ENCODE assay signal across 24 cellular contexts in the genomic region with DNA sequence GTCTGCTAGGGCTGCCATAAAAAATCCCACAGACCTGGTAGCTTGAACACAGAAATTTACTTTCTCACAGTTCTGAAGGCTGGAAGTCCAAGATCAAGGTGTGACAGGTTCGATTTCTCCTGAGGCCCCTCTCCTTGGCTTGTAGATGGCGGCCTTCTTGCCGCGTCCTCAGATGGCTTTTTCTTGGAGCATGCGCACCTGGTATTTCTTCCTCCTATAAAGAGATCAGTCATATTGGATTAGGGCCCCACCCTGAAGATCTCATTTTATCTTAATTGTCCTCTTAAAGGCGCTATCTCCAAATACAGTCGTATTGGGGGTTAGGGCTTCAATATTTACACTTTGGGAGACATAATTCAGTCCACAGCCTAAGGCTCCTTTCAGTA.
A peak's percentile ranks its signal among the peaks of the same experiment; 100 is the strongest.
DNase-seq lines count a peak whose midpoint lies in the region; FAIRE-seq and TF ChIP-seq lines count a peak whose summit lies in the region.
"Had no signal": no experiment of that assay in that cellular context is flagged by ENCODE, and none has a peak within 500 bp of the region (broad histone marks: within the 10 kb centered on the region; RNA-seq: fewer than 3 reads in every experiment).

No MANE protein-coding gene starts in this region.

- no peak overlapping the region for H3K27ac ChIP-seq in mammary epithelial cell (ENCODE audit: insufficient read depth, low read depth, low read length)
- no peak overlapping the region for H3K27ac ChIP-seq in breast epithelium
- H3K27ac ChIP-seq in OCI-LY3 (ENCODE audit: low read length), result peak overlapping the region; percentile 93
- no peak overlapping the region for H3K27ac ChIP-seq in testis
- H3K27ac ChIP-seq: BLaER1 had no signal

- H3K9me3 ChIP-seq in mammary epithelial cell (replicated peaks; ENCODE audit: insufficient read depth, low read length), result no peaks in the 10 kb centered on the region
- H3K9me3 ChIP-seq in breast epithelium, result no peaks in the 10 kb centered on the region
- H3K9me3 ChIP-seq in OCI-LY3 (ENCODE audit: insufficient read depth, low read length), result no peaks in the 10 kb centered on the region
- H3K9me3 ChIP-seq in testis, result no peaks in the 10 kb centered on the region
- H3K9me3 ChIP-seq: BLaER1, Peyer's patch had no signal

- H3K27me3 ChIP-seq in mammary epithelial cell (ENCODE audit: insufficient read depth, low read length) (no peaks in the 10 kb centered on the region), breast epithelium (no peaks in the 10 kb centered on the region), OCI-LY3 (ENCODE audit: low read depth, low read length) (no peaks in the 10 kb centered on the region), testis (no peaks in the 10 kb centered on the region)
- H3K27me3 ChIP-seq: BLaER1, Peyer's patch had no signal

- no TSS peak for BruUV-seq in mammary epithelial cell (replicated peaks; lab: Mats Ljungman, UMichigan)

- in situ Hi-C loops in mammary epithelial cell (cut with MboI; ENCODE audit: low sequenced_read_pairs in 2 of 2), result no loop called here
- in situ Hi-C loops in ACHN (cut with HindIII; ENCODE audit: low pct_ligation_motif_present, low pct_unique_long_range_greater_than_20kb, low sequenced_read_pairs), result no loop called here

- no peak overlapping the region for H3K4me3 ChIP-seq in mammary epithelial cell (replicated peaks in 1 of 3; ENCODE audit: insufficient read depth in 1 of 3, low read depth in 2 of 3, low read length in 3 of 3)
- H3K4me3 ChIP-seq in breast epithelium, result no peak overlapping the region
- H3K4me3 ChIP-seq in OCI-LY3 (ENCODE audit: low read length), result peak overlapping the region; percentile 69
- no peak overlapping the region for H3K4me3 ChIP-seq in testis
- H3K4me3 ChIP-seq: BLaER1, Peyer's patch had no signal

- no peak for TF ChIP-seq CTCF in mammary epithelial cell (conservative IDR thresholded peaks at IDR 0.05 in 1 of 2, IDR thresholded peaks at IDR 0.05 in 1 of 2; ENCODE audit: extremely low read depth in 1 of 2, insufficient read depth in 1 of 2, low read depth in 1 of 2, low read length in 2 of 2)
- no peak for TF ChIP-seq CTCF in breast epithelium (IDR thresholded peaks at IDR 0.05)
- TF ChIP-seq CTCF in OCI-LY3 (IDR thresholded peaks at IDR 0.05; ENCODE audit: low read depth, low read length), result no peak
- no peak for TF ChIP-seq CTCF in testis (IDR thresholded peaks at IDR 0.05)

- H3K4me2 ChIP-seq in mammary epithelial cell (ENCODE audit: insufficient read depth, low read depth, low read length) (no peak overlapping the region), OCI-LY3 (ENCODE audit: low read length) (peak overlapping the region; percentile 86)
- H3K4me2 ChIP-seq: BLaER1 had no signal

- H3K9ac ChIP-seq in mammary epithelial cell (ENCODE audit: insufficient read depth, low read length), result no peak overlapping the region
- peak overlapping the region; percentile 68 for H3K9ac ChIP-seq in OCI-LY3 (ENCODE audit: low read length)
- H3K9ac ChIP-seq: BLaER1 had no signal

- FAIRE-seq in GM12892 (lab: Jason Lieb, UNC), result no peak

- H2AFZ ChIP-seq in mammary epithelial cell (ENCODE audit: low read depth, low read length), result peak overlapping the region; percentile 78
- peak overlapping the region; percentile 98 for H2AFZ ChIP-seq in OCI-LY3 (ENCODE audit: low read depth, low read length)

- CTCF ChIA-PET in mammary epithelial cell (lab: Charles Lee; ENCODE audit: low non-redundant PET), result no interaction called here

- H3K36me3 ChIP-seq in mammary epithelial cell (ENCODE audit: insufficient read depth, low read length), result no peaks in the 10 kb centered on the region
- H3K36me3 ChIP-seq in breast epithelium, result no peaks in the 10 kb centered on the region
- H3K36me3 ChIP-seq in OCI-LY3 (replicated peaks; ENCODE audit: low read depth, low read length), result no peaks in the 10 kb centered on the region
- no peaks in the 10 kb centered on the region for H3K36me3 ChIP-seq in testis (ENCODE audit: low read depth, missing control alignments)
- H3K36me3 ChIP-seq: BLaER1, Peyer's patch had no signal

- H3K27me3 Mint-ChIP-seq in activated T-helper 1 cell treated with anti-CD3 and anti-CD28 coated beads, Interleukin-12 subunit alpha, Interleukin-12 subunit beta, Interleukin-2, Interleukin-4 antibody, amounts not matched to agents 30 ng/mL and 10 ng/mL and 1 ng/mL, durations not matched to agents 14 hours and 24 hours and 36 hours (ENCODE audit: insufficient read depth), result peaks cover 8% of the 10 kb centered on the region

- DNase-seq in mammary epithelial cell, result no peak
- DNase-seq in breast epithelium (ENCODE audit: low spot score in 2 of 2), result no peak
- DNase-seq in MV-4-11 (lab: John Stamatoyannopoulos, UW), result peak; percentile 82
- peak; percentile 34 for DNase-seq in testis
- DNase-seq in GM12892 (ENCODE audit: insufficient read length), result no peak
- no peak for DNase-seq in ACHN
- no peak for DNase-seq in activated T-helper 1 cell treated with anti-CD3 and anti-CD28 coated beads, Interleukin-12 subunit alpha, Interleukin-12 subunit beta, Interleukin-2, Interleukin-4 antibody, amounts not matched to agents 30 ng/mL and 10 ng/mL and 1 ng/mL, durations not matched to agents 14 hours and 24 hours and 36 hours (ENCODE audit: low spot score)
- DNase-seq: 8988T; CD4-positive, CD25-positive, alpha-beta regulatory T cell; DMS53; EL; GDM1; GOT3; HCEC 1CT; IMR-90; NCI-H2029; NCI-H446 treated with DMSO at 0.1 percent for 48 hours; NCI-H69; Peyer's patch; SHP77 treated with DMSO at 0.1 percent for 48 hours; T-helper 1 cell had no signal

- no peak overlapping the region for H3K27ac Mint-ChIP-seq in activated T-helper 1 cell treated with anti-CD3 and anti-CD28 coated beads, Interleukin-12 subunit alpha, Interleukin-12 subunit beta, Interleukin-2, Interleukin-4 antibody, amounts not matched to agents 30 ng/mL and 10 ng/mL and 1 ng/mL, durations not matched to agents 14 hours and 24 hours and 36 hours

- no peak overlapping the region for H3K4me3 Mint-ChIP-seq in activated T-helper 1 cell treated with anti-CD3 and anti-CD28 coated beads, Interleukin-12 subunit alpha, Interleukin-12 subunit beta, Interleukin-2, Interleukin-4 antibody, amounts not matched to agents 30 ng/mL and 10 ng/mL and 1 ng/mL, durations not matched to agents 14 hours and 24 hours and 36 hours
- H3K4me3 Mint-ChIP-seq: CD4-positive, CD25-positive, alpha-beta regulatory T cell; T-helper 2 cell treated with Interferon-gamma antibody and Interleukin-4, amounts not matched to agents 5 μg/mL and 100 μg/mL, for 36 hours had no signal

- dilution Hi-C loops in mammary epithelial cell (cut with HindIII; ENCODE audit: low sequenced_read_pairs), result no loop called here

- no peaks in the 10 kb centered on the region for H3K9me3 Mint-ChIP-seq in activated T-helper 1 cell treated with anti-CD3 and anti-CD28 coated beads, Interleukin-12 subunit alpha, Interleukin-12 subunit beta, Interleukin-2, Interleukin-4 antibody, amounts not matched to agents 30 ng/mL and 10 ng/mL and 1 ng/mL, durations not matched to agents 14 hours and 24 hours and 36 hours
- H3K9me3 Mint-ChIP-seq: T-helper 2 cell treated with Interferon-gamma antibody and Interleukin-4, amounts not matched to agents 5 μg/mL and 100 μg/mL, for 36 hours had no signal

- intact Hi-C loops in mammary epithelial cell (cut with micrococcal nuclease) (no loop called here), breast epithelium (cut with DNase I; ENCODE audit: low total_unique reads) (no loop called here), testis (cut with DNase I; ENCODE audit: low total_unique reads) (no loop called here)
- intact Hi-C loops in activated T-helper 1 cell treated with anti-CD3 and anti-CD28 coated beads, Interleukin-12 subunit alpha, Interleukin-12 subunit beta, Interleukin-2, Interleukin-4 antibody, amounts not matched to agents 30 ng/mL and 10 ng/mL and 1 ng/mL, durations not matched to agents 14 hours and 24 hours and 36 hours (cut with micrococcal nuclease), result loop anchor here (2.0 kb wide), 1 partner anchor 17 kb away; no protein-coding TSS in a partner anchor

- no peaks in the 10 kb centered on the region for H3K36me3 Mint-ChIP-seq in activated T-helper 1 cell treated with anti-CD3 and anti-CD28 coated beads, Interleukin-12 subunit alpha, Interleukin-12 subunit beta, Interleukin-2, Interleukin-4 antibody, amounts not matched to agents 30 ng/mL and 10 ng/mL and 1 ng/mL, durations not matched to agents 14 hours and 24 hours and 36 hours (ENCODE audit: low read depth)
- H3K36me3 Mint-ChIP-seq: CD4-positive, CD25-positive, alpha-beta regulatory T cell had no signal

- H3K79me2 ChIP-seq in mammary epithelial cell (ENCODE audit: insufficient read depth, low read length), result no peaks in the 10 kb centered on the region
- H3K79me2 ChIP-seq in OCI-LY3 (ENCODE audit: low read length), result no peaks in the 10 kb centered on the region

- no peaks in the 10 kb centered on the region for H4K20me1 ChIP-seq in mammary epithelial cell (ENCODE audit: insufficient read depth, low read length)
- H4K20me1 ChIP-seq in OCI-LY3 (ENCODE audit: insufficient read depth, low read length), result no peaks in the 10 kb centered on the region
- H4K20me1 ChIP-seq: BLaER1 had no signal

- H3K4me1 Mint-ChIP-seq in activated T-helper 1 cell treated with anti-CD3 and anti-CD28 coated beads, Interleukin-12 subunit alpha, Interleukin-12 subunit beta, Interleukin-2, Interleukin-4 antibody, amounts not matched to agents 30 ng/mL and 10 ng/mL and 1 ng/mL, durations not matched to agents 14 hours and 24 hours and 36 hours (ENCODE audit: low read depth), result peaks cover 22% of the 10 kb centered on the region

- H3K4me1 ChIP-seq in mammary epithelial cell (ENCODE audit: insufficient read depth, low read length) (peaks cover 7% of the 10 kb centered on the region), breast epithelium (no peaks in the 10 kb centered on the region), OCI-LY3 (ENCODE audit: low read length) (peaks cover 37% of the 10 kb centered on the region), testis (no peaks in the 10 kb centered on the region)
- H3K4me1 ChIP-seq: BLaER1 had no signal

- no peak for TF ChIP-seq POLR2A in breast epithelium (IDR thresholded peaks at IDR 0.05)
- TF ChIP-seq POLR2A in testis (IDR thresholded peaks at IDR 0.05), result no peak
- no peak for TF ChIP-seq POLR2A in GM12892 (IDR thresholded peaks at IDR 0.05; ENCODE audit: low read depth, low read length)

- 90% methylated on average over 7 of the region's 7 CpGs for WGBS in mammary epithelial cell (ENCODE audit: low coverage, missing lambda C conversion rate)
- 58 to 82% methylated on average over 7 of the region's 7 CpGs for WGBS in testis, 2 donors

Comparison
In these comparisons a context has a peak if more than half of its experiments do, and no peak if none do; other contexts are left out.
1. DNase-seq: peak in MV-4-11 (single experiment) and testis (single experiment); none in mammary epithelial cell (single experiment), breast epithelium (0 of 2), GM12892 (single experiment), ACHN (single experiment) and activated T-helper 1 cell treated with anti-CD3 and anti-CD28 coated beads, Interleukin-12 subunit alpha, Interleukin-12 subunit beta, Interleukin-2, Interleukin-4 antibody, amounts not matched to agents 30 ng/mL and 10 ng/mL and 1 ng/mL, durations not matched to agents 14 hours and 24 hours and 36 hours (single experiment).